ENCODE assay signal across 23 cellular contexts in the genomic region with DNA sequence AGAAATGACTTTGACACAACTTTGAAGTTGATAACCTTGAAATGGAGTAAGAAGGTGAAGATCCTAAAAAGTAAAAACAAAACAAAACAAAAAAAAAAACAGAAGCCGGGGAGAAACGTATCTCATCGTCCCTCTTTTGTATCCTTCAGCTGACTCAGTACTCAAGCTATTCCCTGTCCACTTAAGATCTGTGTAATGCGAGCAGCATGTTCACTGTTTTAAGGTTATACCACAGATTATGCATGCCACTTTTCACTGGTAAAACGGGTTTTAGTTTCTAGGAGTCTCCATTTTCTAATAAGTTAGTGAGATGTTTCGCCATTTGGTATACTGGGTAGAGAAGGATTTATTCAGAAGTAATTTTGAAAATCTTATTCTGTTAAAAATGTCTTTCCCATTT.
DNase-seq lines count a peak whose midpoint lies in the region; ATAC-seq, FAIRE-seq and TF ChIP-seq lines count a peak whose summit lies in the region.
"Had no signal": no experiment of that assay in that cellular context is flagged by ENCODE, and none has a peak within 500 bp of the region (broad histone marks: within the 10 kb centered on the region; RNA-seq: fewer than 3 reads in every experiment).

No MANE protein-coding gene starts in this region.

- no peak overlapping the region for H3K27ac ChIP-seq in esophagus squamous epithelium
- H3K27ac ChIP-seq: C4-2B, RWPE1 had no signal

- intact Hi-C loops in esophagus squamous epithelium (cut with DNase I) (no loop called here), natural killer cell (cut with micrococcal nuclease) (no loop called here)

- H3K4me1 ChIP-seq in esophagus squamous epithelium: no peaks in the 10 kb centered on the region

- H3K36me3 ChIP-seq in bronchial epithelial cell (ENCODE audit: control insufficient read depth, insufficient read depth, low read length): no peaks in the 10 kb centered on the region
- no peaks in the 10 kb centered on the region for H3K36me3 ChIP-seq in esophagus squamous epithelium

- no peaks in the 10 kb centered on the region for H3K9me3 Mint-ChIP-seq in WTC11
- H3K9me3 Mint-ChIP-seq in natural killer cell: peaks cover 0 to 2% of the 10 kb centered on the region in 2 donors

- no peak overlapping the region for H3K4me3 Mint-ChIP-seq in WTC11
- H3K4me3 Mint-ChIP-seq in natural killer cell: no peak overlapping the region
- H3K4me3 Mint-ChIP-seq: CD8-positive, alpha-beta memory T cell had no signal

- H3K27me3 Mint-ChIP-seq in WTC11 (ENCODE audit: low read depth) (no peaks in the 10 kb centered on the region), natural killer cell (ENCODE audit: low read depth in 2 of 2) (no peaks in the 10 kb centered on the region)
- H3K27me3 Mint-ChIP-seq: CD8-positive, alpha-beta memory T cell had no signal

- H3K36me3 Mint-ChIP-seq in WTC11 (no peaks in the 10 kb centered on the region), natural killer cell (no peaks in the 10 kb centered on the region)
- H3K36me3 Mint-ChIP-seq: CD8-positive, alpha-beta memory T cell had no signal

- CTCF ChIA-PET in WTC11 (lab: Charles Lee): interaction anchor here (0.6 kb wide), 1 partner anchor 15 kb away, joined by 3 read pairs; no protein-coding TSS in a partner anchor

- no peak for FAIRE-seq in bronchial epithelial cell (lab: Jason Lieb, UNC)
- FAIRE-seq: A204.1, K562 had no signal

- DNase-seq in ELR (ENCODE audit: low read depth) (peak; percentile 26), WTC11 (ENCODE audit: low spot score) (no peak), bronchial epithelial cell (ENCODE audit: low read depth) (peak; percentile 29), skeletal muscle cell (ENCODE audit: low read depth) (peak; percentile 16), esophagus squamous epithelium (lab: John Stamatoyannopoulos, UW) (no peak), natural killer cell (no peak)
- no peak for DNase-seq in activated effector memory CD4-positive, alpha-beta T cell treated with Interleukin-2 at 50 U/mL for 16 hours
- DNase-seq: Calu3; CD8-positive, alpha-beta memory T cell; H7; NCI-H1092; NCI-H1436; NCI-H187 treated with DMSO at 0.1 percent for 48 hours; NCI-H2107; NCI-H2227 treated with DMSO at 0.1 percent for 48 hours; NCI-H510A treated with DMSO at 0.1 percent for 48 hours; NCI-H748 treated with DMSO at 0.1 percent for 48 hours; SIG-M5; SK-N-SH had no signal

- no peak for ATAC-seq in WTC11
- no peak for ATAC-seq in natural killer cell
- ATAC-seq: K562 had no signal

- H3K4me3 ChIP-seq in bronchial epithelial cell (ENCODE audit: low read depth, low read length): no peak overlapping the region
- H3K4me3 ChIP-seq in skeletal muscle cell (ENCODE audit: low read depth, low read length): no peak overlapping the region
- no peak overlapping the region for H3K4me3 ChIP-seq in esophagus squamous epithelium
- H3K4me3 ChIP-seq: K562 had no signal

- no peak for TF ChIP-seq CTCF in WTC11 (IDR thresholded peaks at IDR 0.05)
- TF ChIP-seq CTCF in bronchial epithelial cell (IDR thresholded peaks at IDR 0.05; ENCODE audit: insufficient read depth, low read length, severe bottlenecking): no peak
- TF ChIP-seq CTCF in esophagus squamous epithelium (IDR thresholded peaks at IDR 0.05): no peak
- no peak for TF ChIP-seq CTCF in natural killer cell (IDR thresholded peaks at IDR 0.05)

- POLR2A ChIA-PET in WTC11 (lab: Charles Lee): no interaction called here

- H3K9me3 ChIP-seq in esophagus squamous epithelium: no peaks in the 10 kb centered on the region
- H3K9me3 ChIP-seq: SK-N-SH had no signal

- no peaks in the 10 kb centered on the region for H3K27me3 ChIP-seq in bronchial epithelial cell (ENCODE audit: control insufficient read depth, insufficient read depth, low read length)
- H3K27me3 ChIP-seq in esophagus squamous epithelium: no peaks in the 10 kb centered on the region

- H3K27ac Mint-ChIP-seq in WTC11: peak overlapping the region; percentile 19; the same call in 1 of the 2 replicates
- no peak overlapping the region for H3K27ac Mint-ChIP-seq in natural killer cell
- H3K27ac Mint-ChIP-seq: CD8-positive, alpha-beta memory T cell had no signal

- WGBS in esophagus squamous epithelium, 2 donors: 71 to 84% methylated on average over 6 of the region's 6 CpGs

- H3K4me1 Mint-ChIP-seq in WTC11 (peaks cover 66% of the 10 kb centered on the region), natural killer cell (no peaks in the 10 kb centered on the region)
- H3K4me1 Mint-ChIP-seq: CD8-positive, alpha-beta memory T cell had no signal

- TF ChIP-seq POLR2A in esophagus squamous epithelium (IDR thresholded peaks at IDR 0.05): no peak

TF ChIP-seq in WTC11, 78 proteins besides CTCF, POLR2A, EP300 and RAD21:
- no peak for TF ChIP-seq FOXK1 (CRISPR knock-in tag; IDR thresholded peaks at IDR 0.05)
- TF ChIP-seq, protein P1, sequence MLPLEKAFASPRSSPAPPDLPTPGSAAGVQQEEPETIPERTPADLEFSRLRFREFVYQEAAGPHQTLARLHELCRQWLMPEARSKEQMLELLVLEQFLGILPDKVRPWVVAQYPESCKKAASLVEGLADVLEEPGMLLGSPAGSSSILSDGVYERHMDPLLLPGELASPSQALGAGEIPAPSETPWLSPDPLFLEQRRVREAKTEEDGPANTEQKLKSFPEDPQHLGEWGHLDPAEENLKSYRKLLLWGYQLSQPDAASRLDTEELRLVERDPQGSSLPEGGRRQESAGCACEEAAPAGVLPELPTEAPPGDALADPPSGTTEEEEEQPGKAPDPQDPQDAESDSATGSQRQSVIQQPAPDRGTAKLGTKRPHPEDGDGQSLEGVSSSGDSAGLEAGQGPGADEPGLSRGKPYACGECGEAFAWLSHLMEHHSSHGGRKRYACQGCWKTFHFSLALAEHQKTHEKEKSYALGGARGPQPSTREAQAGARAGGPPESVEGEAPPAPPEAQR (CRISPR knock-in tag; IDR thresholded peaks at IDR 0.05): no peak
- TF ChIP-seq CREM (CRISPR knock-in tag; IDR thresholded peaks at IDR 0.05): no peak
- TF ChIP-seq CBFB (CRISPR knock-in tag; IDR thresholded peaks at IDR 0.05; ENCODE audit: low read depth): no peak
- no peak for TF ChIP-seq JAZF1 (CRISPR knock-in tag; IDR thresholded peaks at IDR 0.05)
- TF ChIP-seq, protein P2, sequence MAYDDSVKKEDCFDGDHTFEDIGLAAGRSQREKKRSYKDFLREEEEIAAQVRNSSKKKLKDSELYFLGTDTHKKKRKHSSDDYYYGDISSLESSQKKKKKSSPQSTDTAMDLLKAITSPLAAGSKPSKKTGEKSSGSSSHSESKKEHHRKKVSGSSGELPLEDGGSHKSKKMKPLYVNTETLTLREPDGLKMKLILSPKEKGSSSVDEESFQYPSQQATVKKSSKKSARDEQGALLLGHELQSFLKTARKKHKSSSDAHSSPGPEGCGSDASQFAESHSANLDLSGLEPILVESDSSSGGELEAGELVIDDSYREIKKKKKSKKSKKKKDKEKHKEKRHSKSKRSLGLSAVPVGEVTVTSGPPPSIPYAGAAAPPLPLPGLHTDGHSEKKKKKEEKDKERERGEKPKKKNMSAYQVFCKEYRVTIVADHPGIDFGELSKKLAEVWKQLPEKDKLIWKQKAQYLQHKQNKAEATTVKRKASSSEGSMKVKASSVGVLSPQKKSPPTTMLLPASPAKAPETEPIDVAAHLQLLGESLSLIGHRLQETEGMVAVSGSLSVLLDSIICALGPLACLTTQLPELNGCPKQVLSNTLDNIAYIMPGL (CRISPR knock-in tag; IDR thresholded peaks at IDR 0.05): no peak

Comparison
In these comparisons a context has a peak if more than half of its experiments do, and no peak if none do; other contexts are left out.
1. DNase-seq: peak in ELR (single experiment), bronchial epithelial cell (single experiment) and skeletal muscle cell (single experiment); none in WTC11 (single experiment), esophagus squamous epithelium (single experiment), activated effector memory CD4-positive, alpha-beta T cell treated with Interleukin-2 at 50 U/mL for 16 hours (single experiment) and natural killer cell (single experiment).